ENCODE assay signal across 19 cellular contexts in the genomic region with DNA sequence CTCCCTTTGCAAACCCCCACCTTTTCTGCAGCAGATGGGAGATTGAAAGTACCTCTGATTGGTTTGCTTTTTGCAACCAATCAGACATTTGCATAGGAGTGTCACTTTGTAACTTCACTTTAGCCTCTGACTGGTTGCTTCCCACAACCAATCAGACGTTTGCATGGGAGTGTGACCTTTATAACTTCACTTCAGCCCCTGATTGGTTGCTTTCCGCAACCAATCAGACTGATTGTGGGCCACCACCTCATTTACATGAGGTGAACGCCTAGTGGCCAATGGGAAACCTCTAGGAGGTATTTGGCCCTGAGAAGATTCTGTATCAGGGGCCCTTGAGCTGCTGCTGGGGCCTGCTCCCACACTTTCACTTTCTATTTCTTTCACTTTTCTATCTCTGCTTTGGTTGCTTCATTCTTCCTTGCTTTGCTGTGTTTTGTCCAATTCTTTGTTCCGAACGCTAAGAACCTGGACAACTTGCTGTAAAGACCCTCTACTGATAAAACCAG.
"Had no signal": no experiment of that assay in that cellular context is flagged by ENCODE, and none has a peak within 500 bp of the region (broad histone marks: within the 10 kb centered on the region; RNA-seq: fewer than 3 reads in every experiment).

No MANE protein-coding gene starts in this region.

- H3K9me3 ChIP-seq: esophagus muscularis mucosa had no signal

- ATAC-seq: activated naive CD8-positive, alpha-beta T cell treated with anti-CD3 and anti-CD28 coated beads, Interleukin-2, amount 50 U/mL, for 24 hours; natural killer cell treated with Interleukin-12 subunit alpha and Interleukin-12 subunit beta and Interleukin-15 and Interleukin-18, amount 100 ng/mL, for 72 hours; stimulated activated naive CD8-positive, alpha-beta T cell treated with anti-CD3 and anti-CD28 coated beads, Interleukin-15, Interleukin-2, amounts not matched to agents 100 U/mL and 50 U/mL, for 24 hours had no signal

- H3K27ac ChIP-seq: left lung had no signal

- H3K27me3 ChIP-seq: esophagus muscularis mucosa, left lung, right atrium auricular region had no signal

- H3K27ac Mint-ChIP-seq: activated naive CD4-positive, alpha-beta T cell treated with anti-CD3 and anti-CD28 coated beads for 36 hours; activated naive CD8-positive, alpha-beta T cell treated with anti-CD3 and anti-CD28 coated beads, Interleukin-2, amount 50 U/mL, for 24 hours; activated T-helper 2 cell treated with anti-CD3 and anti-CD28 coated beads, Interferon-gamma antibody, Interleukin-2, Interleukin-4, amounts not matched to agents 10 μg/mL and 5 μg/mL and 100 μg/mL, durations not matched to agents 14 hours and 24 hours and 36 hours; memory B cell; natural killer cell treated with Interleukin-12 subunit alpha and Interleukin-12 subunit beta and Interleukin-15 and Interleukin-18, amount 100 ng/mL, for 72 hours had no signal

- DNase-seq: activated CD4-positive, CD25-positive, alpha-beta regulatory T cell treated with anti-CD3 and anti-CD28 coated beads, Interleukin-2, amount 50 U/mL, for 72 hours; activated naive CD4-positive, alpha-beta T cell treated with anti-CD3 and anti-CD28 coated beads for 36 hours; activated naive CD8-positive, alpha-beta T cell treated with anti-CD3 and anti-CD28 coated beads, Interleukin-2, amount 50 U/mL, for 24 hours; activated T-cell treated with anti-CD3 and anti-CD28 coated beads for 4 hours; aorta; cortex of kidney; effector CD4-positive, alpha-beta T cell; hypothalamus; kidney; left lung; nucleus accumbens; stimulated activated naive CD8-positive, alpha-beta T cell treated with anti-CD3 and anti-CD28 coated beads, Interleukin-15, Interleukin-2, amounts not matched to agents 100 U/mL and 50 U/mL, for 24 hours; trophoblast cell had no signal

- H3K36me3 Mint-ChIP-seq: memory B cell; natural killer cell treated with Interleukin-12 subunit alpha and Interleukin-12 subunit beta and Interleukin-15 and Interleukin-18, amount 100 ng/mL, for 72 hours had no signal

- H3K27me3 Mint-ChIP-seq: memory B cell; natural killer cell treated with Interleukin-12 subunit alpha and Interleukin-12 subunit beta and Interleukin-15 and Interleukin-18, amount 100 ng/mL, for 72 hours had no signal

- H3K4me3 ChIP-seq: esophagus muscularis mucosa, left lung, right atrium auricular region, skin epidermis had no signal

- FAIRE-seq: kidney had no signal

- H3K4me3 Mint-ChIP-seq: activated naive CD4-positive, alpha-beta T cell treated with anti-CD3 and anti-CD28 coated beads for 36 hours; activated naive CD8-positive, alpha-beta T cell treated with anti-CD3 and anti-CD28 coated beads, Interleukin-2, amount 50 U/mL, for 24 hours; memory B cell; natural killer cell treated with Interleukin-12 subunit alpha and Interleukin-12 subunit beta and Interleukin-15 and Interleukin-18, amount 100 ng/mL, for 72 hours had no signal

- H3K9me3 Mint-ChIP-seq: activated naive CD4-positive, alpha-beta T cell treated with anti-CD3 and anti-CD28 coated beads for 36 hours had no signal

- H3K36me3 ChIP-seq: esophagus muscularis mucosa, left lung, right atrium auricular region had no signal

- H3K4me1 Mint-ChIP-seq: activated naive CD8-positive, alpha-beta T cell treated with anti-CD3 and anti-CD28 coated beads, Interleukin-2, amount 50 U/mL, for 24 hours had no signal
